In genomic region chr1:46804926-46805325, GRCh38 we compare ENCODE assay signal across 30 cellular contexts. TPM values are rescaled to one million over a fixed set of nuclear protein-coding genes. Genes with fewer than 3 reads are reported as not detected.
DNase-seq lines count a peak whose midpoint lies in the region; ATAC-seq and TF ChIP-seq lines count a peak whose summit lies in the region.
"Had no signal": no experiment of that assay in that cellular context is flagged by ENCODE, and none has a peak within 500 bp of the region (broad histone marks: within the 10 kb centered on the region; RNA-seq: fewer than 3 reads in every experiment).

No MANE protein-coding gene starts in this region.

- no peak for TF ChIP-seq CTCF in stomach (IDR thresholded peaks at IDR 0.05)

- peak; percentile 12 for DNase-seq in islet precursor cell
- DNase-seq in stomach = no peak
- DNase-seq in KBM-7 = no peak
- DNase-seq in medulla oblongata (ENCODE audit: extremely low spot score) = no peak
- DNase-seq in NCI-H128 (lab: John Stamatoyannopoulos, UW; ENCODE audit: unreplicated experiment) = no peak
- DNase-seq: ACHN; activated CD4-positive, alpha-beta T cell treated with anti-CD3 and anti-CD28 coated beads, Interleukin-2, amount 50 U/mL, for 48 hours; activated CD8-positive, alpha-beta memory T cell treated with anti-CD3 and anti-CD28 coated beads, Interleukin-2, amount 50 U/mL, for 48 hours; GF-D8; H7; head of caudate nucleus; KG1; natural killer cell; NCI-H1694 treated with DMSO at 0.1 percent for 48 hours; NCI-H226; NCI-H774; SHP77; stimulated activated CD4-positive, alpha-beta T cell treated with anti-CD3 and anti-CD28 coated beads, Interleukin-12 subunit alpha, Interleukin-12 subunit beta, amount 100 ng/mL, for 4 hours; stimulated activated CD4-positive, alpha-beta T cell treated with anti-CD3 and anti-CD28 coated beads, Interleukin-4, amount 100 ng/mL, for 24 hours; stimulated activated naive CD4-positive, alpha-beta T cell treated with Interleukin-2 at 50 U/mL for 16 hours had no signal

- peak overlapping the region in 3 of 5 donors; percentile 56 to 77 (median 74) for H3K27ac ChIP-seq in stomach

- H3K4me3 ChIP-seq in stomach = no peak overlapping the region
- H3K4me3 ChIP-seq: ascending aorta had no signal

- peak overlapping the region; percentile 48 for H3K27ac Mint-ChIP-seq in activated T-helper 17 cell treated with anti-CD3 and anti-CD28 coated beads, Interleukin-2, amount 50 U/mL, for 72 hours
- H3K27ac Mint-ChIP-seq: activated naive CD4-positive, alpha-beta T cell treated with anti-CD3 and anti-CD28 coated beads, Interleukin-2, amount 50 U/mL, for 72 hours; activated T-helper 2 cell treated with anti-CD3 and anti-CD28 coated beads, Interferon-gamma antibody, Interleukin-2, Interleukin-4, amounts not matched to agents 10 μg/mL and 5 μg/mL and 100 μg/mL, durations not matched to agents 14 hours and 24 hours and 36 hours; natural killer cell had no signal

- no peaks in the 10 kb centered on the region for H3K36me3 ChIP-seq in stomach
- H3K36me3 ChIP-seq: ascending aorta had no signal

- no peaks in the 10 kb centered on the region for H3K36me3 Mint-ChIP-seq in activated T-helper 17 cell treated with anti-CD3 and anti-CD28 coated beads, Interleukin-2, amount 50 U/mL, for 72 hours (ENCODE audit: low read depth)
- H3K36me3 Mint-ChIP-seq: activated naive CD4-positive, alpha-beta T cell treated with anti-CD3 and anti-CD28 coated beads, Interleukin-2, amount 50 U/mL, for 72 hours; natural killer cell had no signal

- peaks cover 0 to 11% (median 7%) of the 10 kb centered on the region in 4 donors for H3K4me1 ChIP-seq in stomach
- H3K4me1 ChIP-seq: ascending aorta had no signal

- TF ChIP-seq POLR2A in stomach (IDR thresholded peaks at IDR 0.05) = no peak

- no peak for TF ChIP-seq EP300 in Ishikawa (IDR thresholded peaks at IDR 0.05; ENCODE audit: borderline replicate concordance)
- no peak for TF ChIP-seq EP300 in stomach (IDR thresholded peaks at IDR 0.05)

- no peak overlapping the region for H3K4me3 Mint-ChIP-seq in activated T-helper 17 cell treated with anti-CD3 and anti-CD28 coated beads, Interleukin-2, amount 50 U/mL, for 72 hours
- H3K4me3 Mint-ChIP-seq: central memory CD8-positive, alpha-beta T cell; natural killer cell had no signal

- 64 to 100% (median 84%) methylated on average over 1 of the region's 1 CpG for WGBS in stomach, 5 donors

- in situ Hi-C loops in KBM-7 (cut with MboI; ENCODE audit: low pct_unique_long_range_greater_than_20kb, low sequenced_read_pairs) = no loop called here

- H3K27me3 Mint-ChIP-seq in activated T-helper 17 cell treated with anti-CD3 and anti-CD28 coated beads, Interleukin-2, amount 50 U/mL, for 72 hours = peaks cover 5% of the 10 kb centered on the region

- intact Hi-C loops in stomach (cut with DNase I; ENCODE audit: low total_unique reads) = no loop called here

- no peaks in the 10 kb centered on the region for H3K9me3 Mint-ChIP-seq in activated T-helper 17 cell treated with anti-CD3 and anti-CD28 coated beads, Interleukin-2, amount 50 U/mL, for 72 hours
- H3K9me3 Mint-ChIP-seq: activated naive CD4-positive, alpha-beta T cell treated with anti-CD3 and anti-CD28 coated beads, Interleukin-2, amount 50 U/mL, for 72 hours; activated T-helper 2 cell treated with anti-CD3 and anti-CD28 coated beads, Interferon-gamma antibody, Interleukin-2, Interleukin-4, amounts not matched to agents 10 μg/mL and 5 μg/mL and 100 μg/mL, durations not matched to agents 14 hours and 24 hours and 36 hours had no signal

- H3K27me3 ChIP-seq in stomach = no peaks in the 10 kb centered on the region
- H3K27me3 ChIP-seq: ascending aorta had no signal

- H3K9me3 ChIP-seq in stomach = peaks cover 0 to 2% (median 0%) of the 10 kb centered on the region in 4 donors

- no peak for TF ChIP-seq RAD21 in Ishikawa (IDR thresholded peaks at IDR 0.05; ENCODE audit: low read depth)

- H3K4me1 Mint-ChIP-seq in activated T-helper 17 cell treated with anti-CD3 and anti-CD28 coated beads, Interleukin-2, amount 50 U/mL, for 72 hours = no peaks in the 10 kb centered on the region
- H3K4me1 Mint-ChIP-seq: central memory CD8-positive, alpha-beta T cell; natural killer cell had no signal

- no peak for ATAC-seq in activated T-helper 17 cell treated with anti-CD3 and anti-CD28 coated beads, Interleukin-2, amount 50 U/mL, for 72 hours (replicated peaks)
- ATAC-seq: activated naive CD4-positive, alpha-beta T cell treated with anti-CD3 and anti-CD28 coated beads, Interleukin-2, amount 50 U/mL, for 72 hours; natural killer cell had no signal

TF ChIP-seq in Ishikawa, 13 proteins besides CTCF, POLR2A, EP300 and RAD21:
- peak; percentile 32; the same call in 1 of the 2 replicates for TF ChIP-seq TEAD4 (IDR thresholded peaks at IDR 0.05)
- TF ChIP-seq NFIC (IDR thresholded peaks at IDR 0.05) = peak; percentile 49
- TF ChIP-seq MAX (IDR thresholded peaks at IDR 0.05) = no peak
- TF ChIP-seq FOXM1 (IDR thresholded peaks at IDR 0.05; ENCODE audit: borderline replicate concordance, low read depth) = no peak
- TF ChIP-seq YY1 (IDR thresholded peaks at IDR 0.05; ENCODE audit: low read depth) = no peak
TF ChIP-seq in Ishikawa: peak in this region for 2.

RNA-seq across cellular contexts. Expression of gene CYP4B1, which starts 6.1 kb away (rescaled TPM):
- under 1 TPM in 1 of 2 donors, not detected in 1; 0.56 TPM for total RNA-seq in activated T-helper 17 cell treated with anti-CD3 and anti-CD28 coated beads, Interleukin-2, amount 50 U/mL, for 72 hours
- 100 to 1,000 TPM in 1 of 5 donors, 10 to 100 TPM in 1, 1 to 10 TPM in 3; 5.1 to 110 (median 7.5) TPM for total RNA-seq in stomach
- 10 to 100 TPM in 1 of 3 donors, 1 to 10 TPM in 1, under 1 TPM in 1; 0.75 to 26.6 (median 1.5) TPM for polyA plus RNA-seq in stomach
- total RNA-seq: activated naive CD4-positive, alpha-beta T cell treated with anti-CD3 and anti-CD28 coated beads, Interleukin-2, amount 50 U/mL, for 72 hours; activated T-helper 2 cell treated with anti-CD3 and anti-CD28 coated beads, Interferon-gamma antibody, Interleukin-2, Interleukin-4, amounts not matched to agents 10 μg/mL and 5 μg/mL and 100 μg/mL, durations not matched to agents 14 hours and 24 hours and 36 hours; dermis microvascular lymphatic vessel endothelial cell; H7; HT1080; natural killer cell; OCI-LY7 had no signal
- polyA plus RNA-seq: BJ had no signal
